In genomic region chrX:120603707-120604358, GRCh38 we compare ENCODE assay signal across 8 cellular contexts. TPM values are rescaled to one million over a fixed set of nuclear protein-coding genes. Genes with fewer than 3 reads are reported as not detected.
DNase-seq lines count a peak whose midpoint lies in the region; ATAC-seq and TF ChIP-seq lines count a peak whose summit lies in the region.

Gene MCTS1, plus strand, starts transcription at chrX:120604101. Its CDS starts 136 bp downstream, at chrX:120604237.

- intact Hi-C loops in Calu3 (cut with micrococcal nuclease; ENCODE audit: unreplicated experiment), result loop anchor here (2.0 to 10.0 kb wide), 2 partner anchors 43 to 89 kb away; partner anchors contain the start of gene CUL4B

- H3K4me1 ChIP-seq in HUES6 (ENCODE audit: control insufficient read depth, insufficient read depth, low read length) (no peaks in the 10 kb centered on the region), OCI-LY3 (ENCODE audit: low read length) (peaks cover 6% of the 10 kb centered on the region)

- H3K27ac Mint-ChIP-seq in Calu3 (ENCODE audit: unreplicated experiment), result peak within 1 kb of the TSS; percentile 94

- DNase-seq in Calu3 (peak; percentile 85), epidermal melanocyte (ENCODE audit: insufficient read length, low spot score) (peak; percentile 69), middle frontal gyrus (ENCODE audit: extremely low spot score, low spot score) (peak; percentile 56)
- peak; percentile 81 for DNase-seq in activated CD8-positive, alpha-beta memory T cell treated with anti-CD3 and anti-CD28 coated beads, Interleukin-2, amount 50 U/mL, for 48 hours
- peak; percentile 50 to 59 for DNase-seq in stimulated activated CD8-positive, alpha-beta memory T cell treated with anti-CD3 and anti-CD28 coated beads, Interleukin-2, amount 100 ng/mL, for 48 hours (ENCODE audit: low read depth in 2 of 2)

- H3K36me3 Mint-ChIP-seq in Calu3 (ENCODE audit: insufficient read depth, unreplicated experiment), result peaks cover 16% of the 10 kb centered on the region

- H3K9ac ChIP-seq in HUES6 (ENCODE audit: low read length) (peak within 1 kb of the TSS; percentile 81), OCI-LY3 (ENCODE audit: low read length) (peak within 1 kb of the TSS; percentile 99)

- no peaks in the 10 kb centered on the region for H3K9me3 Mint-ChIP-seq in Calu3 (ENCODE audit: low read depth, unreplicated experiment)

- no peaks in the 10 kb centered on the region for H4K20me1 ChIP-seq in OCI-LY3 (ENCODE audit: insufficient read depth, low read length)

- peak; percentile 95 for ATAC-seq in GM21390 (IDR thresholded peaks at IDR 0.05; ENCODE audit: unreplicated experiment)

- peaks cover 15% of the 10 kb centered on the region for H3K36me3 ChIP-seq in HUES6 (ENCODE audit: control insufficient read depth, insufficient read depth, low read length)
- H3K36me3 ChIP-seq in OCI-LY3 (replicated peaks; ENCODE audit: low read depth, low read length), result no peaks in the 10 kb centered on the region

- no peak for TF ChIP-seq CTCF in Calu3 (IDR thresholded peaks at IDR 0.05; ENCODE audit: unreplicated experiment)
- no peak for TF ChIP-seq CTCF in OCI-LY3 (IDR thresholded peaks at IDR 0.05; ENCODE audit: low read depth, low read length)

- H3K27ac ChIP-seq in HUES6 (ENCODE audit: low read depth, low read length) (peak within 1 kb of the TSS; percentile 46; the same call in 1 of the 2 replicates), OCI-LY3 (ENCODE audit: low read length) (peak within 1 kb of the TSS; percentile 91)

- peak within 1 kb of the TSS; percentile 80 for H3K4me2 ChIP-seq in OCI-LY3 (ENCODE audit: low read length)

- H3K27me3 ChIP-seq in HUES6 (ENCODE audit: control insufficient read depth, insufficient read depth, low read length), result no peaks in the 10 kb centered on the region
- H3K27me3 ChIP-seq in OCI-LY3 (ENCODE audit: low read depth, low read length), result no peaks in the 10 kb centered on the region

- CTCF ChIA-PET in Calu3 (lab: Charles Lee), result interaction anchor here (0.7 kb wide), 1 partner anchor 42 kb away, joined by 3 read pairs; no protein-coding TSS in a partner anchor

- BruUV-seq in Calu3 (replicated peaks; lab: Mats Ljungman, UMichigan), result no TSS peak

- H3K4me3 ChIP-seq in HUES6 (ENCODE audit: low read depth, low read length) (peak within 1 kb of the TSS; percentile 78), OCI-LY3 (ENCODE audit: low read length) (peak within 1 kb of the TSS; percentile 99)

- H3K9me3 ChIP-seq in HUES6 (ENCODE audit: control insufficient read depth, insufficient read depth, low read depth, low read length) (no peaks in the 10 kb centered on the region), OCI-LY3 (ENCODE audit: insufficient read depth, low read length) (no peaks in the 10 kb centered on the region)

- peak within 1 kb of the TSS; percentile 89 for H2AFZ ChIP-seq in OCI-LY3 (ENCODE audit: low read depth, low read length)

- H3K4me3 Mint-ChIP-seq in Calu3 (ENCODE audit: low read depth, unreplicated experiment), result peak within 1 kb of the TSS; percentile 83

- H3K79me2 ChIP-seq in OCI-LY3 (ENCODE audit: low read length), result peaks cover 29% of the 10 kb centered on the region

- no peaks in the 10 kb centered on the region for H3K4me1 Mint-ChIP-seq in Calu3 (ENCODE audit: low read depth, unreplicated experiment)

- H3K27me3 Mint-ChIP-seq in Calu3 (ENCODE audit: unreplicated experiment), result peaks cover 1% of the 10 kb centered on the region

RNA-seq across cellular contexts. Expression of gene MCTS1, which starts in this region (rescaled TPM):
- total RNA-seq in Calu3 (2022), result 64.7 and 67.7 TPM in 2 replicates

Comparison
In these comparisons a context has a peak if more than half of its experiments do, and no peak if none do; other contexts are left out.
1. Peak in every context shown above with its lines: DNase-seq, ATAC-seq, H3K4me3 ChIP-seq and H3K27ac ChIP-seq.